Comparison of ENCODE assay signal across 17 cellular contexts in genomic region chr2:195307751-195308150, GRCh38.
"Had no signal": no experiment of that assay in that cellular context is flagged by ENCODE, and none has a peak within 500 bp of the region (broad histone marks: within the 10 kb centered on the region; RNA-seq: fewer than 3 reads in every experiment).

No MANE protein-coding gene starts in this region.

- H3K4me1 Mint-ChIP-seq: naive thymus-derived CD8-positive, alpha-beta T cell had no signal

- H3K36me3 Mint-ChIP-seq: naive thymus-derived CD8-positive, alpha-beta T cell had no signal

- H3K27me3 ChIP-seq: brain microvascular endothelial cell, left lung, neutrophil had no signal

- ATAC-seq: activated CD4-positive, CD25-positive, alpha-beta regulatory T cell treated with anti-CD3 and anti-CD28 coated beads, Interleukin-2, amount 50 U/mL, for 24 hours; left lung; naive thymus-derived CD8-positive, alpha-beta T cell; stimulated activated naive CD8-positive, alpha-beta T cell treated with anti-CD3 and anti-CD28 coated beads, Interleukin-15, Interleukin-2, amounts not matched to agents 100 U/mL and 50 U/mL, for 24 hours had no signal

- H3K9me3 ChIP-seq: left lung, neutrophil had no signal

- H3K27ac Mint-ChIP-seq: dendritic cell treated with granulocyte-macrophage colony-stimulating factor and Interleukin-4, amounts not matched to agents 40 ng/mL and 50 ng/mL, for 4 days had no signal

- H3K36me3 ChIP-seq: brain microvascular endothelial cell, left lung, neutrophil had no signal

- H3K27ac ChIP-seq: brain microvascular endothelial cell, left lung, neutrophil, parathyroid adenoma had no signal

- H3K79me2 ChIP-seq: parathyroid adenoma had no signal

- H3K9me3 Mint-ChIP-seq: dendritic cell treated with granulocyte-macrophage colony-stimulating factor and Interleukin-4, amounts not matched to agents 40 ng/mL and 50 ng/mL, for 4 days; naive thymus-derived CD8-positive, alpha-beta T cell had no signal

- H3K4me3 Mint-ChIP-seq: dendritic cell treated with granulocyte-macrophage colony-stimulating factor and Interleukin-4, amounts not matched to agents 40 ng/mL and 50 ng/mL, for 4 days; naive thymus-derived CD8-positive, alpha-beta T cell had no signal

- H3K27me3 Mint-ChIP-seq: dendritic cell treated with granulocyte-macrophage colony-stimulating factor and Interleukin-4, amounts not matched to agents 40 ng/mL and 50 ng/mL, for 4 days; naive thymus-derived CD8-positive, alpha-beta T cell had no signal

- H3K9ac ChIP-seq: parathyroid adenoma had no signal

- H2AFZ ChIP-seq: parathyroid adenoma had no signal

- H3K4me3 ChIP-seq: left lung had no signal

- DNase-seq: activated naive CD4-positive, alpha-beta T cell; activated T-cell treated with anti-CD3 and anti-CD28 coated beads for 4 hours; anterior cingulate cortex; brain microvascular endothelial cell; effector memory CD4-positive, alpha-beta T cell; foreskin melanocyte; mammary epithelial cell; naive thymus-derived CD8-positive, alpha-beta T cell; stimulated activated CD4-positive, alpha-beta T cell treated with anti-CD3 and anti-CD28 coated beads, Interleukin-2, amount 100 ng/mL, for 48 hours; stimulated activated CD8-positive, alpha-beta memory T cell treated with anti-CD3 and anti-CD28 coated beads, Interleukin-4, amount 100 ng/mL, for 48 hours; stimulated activated naive CD8-positive, alpha-beta T cell treated with anti-CD3 and anti-CD28 coated beads, Interleukin-15, Interleukin-2, amounts not matched to agents 100 U/mL and 50 U/mL, for 24 hours; trophoblast cell had no signal

- H3K4me1 ChIP-seq: left lung, parathyroid adenoma had no signal
